Comparison of ENCODE assay signal across 1 cellular context in the genomic region with DNA sequence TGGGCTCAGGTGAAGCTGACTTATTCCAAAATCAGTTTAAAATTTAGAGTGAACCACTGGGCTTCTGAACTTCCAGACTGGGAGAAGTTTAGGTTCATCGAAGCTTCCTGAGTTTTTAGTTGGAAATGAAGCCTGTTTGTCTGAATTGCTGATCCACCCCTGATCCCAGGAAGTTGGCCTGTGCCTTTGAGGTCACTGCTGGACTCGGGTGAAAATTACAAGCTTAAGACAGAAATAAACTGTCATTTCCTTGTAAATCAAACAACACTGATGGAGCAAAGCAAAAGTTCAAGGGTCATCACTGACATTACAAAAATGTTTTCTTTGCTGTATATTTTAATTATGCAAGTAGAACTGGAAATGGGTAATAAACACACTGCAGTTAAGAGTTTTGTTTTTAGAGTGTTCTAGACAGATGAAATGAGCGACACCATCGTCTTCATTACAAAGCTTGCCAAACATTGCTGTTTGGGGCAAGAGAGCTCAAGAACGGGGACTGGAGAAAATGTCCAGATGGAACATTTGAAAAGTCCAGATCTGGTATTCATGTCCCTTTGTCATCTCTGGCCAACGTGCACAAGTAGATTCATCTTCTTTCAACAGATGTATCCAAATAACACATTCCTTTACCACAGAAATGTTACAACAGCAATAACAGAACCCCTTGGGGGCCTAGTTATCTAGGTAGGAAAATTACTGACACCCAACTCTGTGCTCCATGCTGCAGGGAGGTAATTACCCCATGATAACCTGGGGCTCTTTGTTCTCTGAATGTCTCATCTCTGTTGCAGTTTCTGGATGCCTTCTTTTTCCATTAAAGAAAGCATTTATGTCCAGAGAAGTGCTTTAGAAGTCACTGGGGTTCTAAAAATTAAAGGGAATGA.
TF ChIP-seq lines count a peak whose summit lies in the region.

No MANE protein-coding gene starts in this region.

TF ChIP-seq in HepG2, 621 proteins besides CTCF, POLR2A, EP300 and RAD21 (continued from another document):
- no peak for TF ChIP-seq KDM6A (CRISPR knock-in tag; IDR thresholded peaks at IDR 0.05; ENCODE audit: low read depth)
- TF ChIP-seq, protein P1, sequence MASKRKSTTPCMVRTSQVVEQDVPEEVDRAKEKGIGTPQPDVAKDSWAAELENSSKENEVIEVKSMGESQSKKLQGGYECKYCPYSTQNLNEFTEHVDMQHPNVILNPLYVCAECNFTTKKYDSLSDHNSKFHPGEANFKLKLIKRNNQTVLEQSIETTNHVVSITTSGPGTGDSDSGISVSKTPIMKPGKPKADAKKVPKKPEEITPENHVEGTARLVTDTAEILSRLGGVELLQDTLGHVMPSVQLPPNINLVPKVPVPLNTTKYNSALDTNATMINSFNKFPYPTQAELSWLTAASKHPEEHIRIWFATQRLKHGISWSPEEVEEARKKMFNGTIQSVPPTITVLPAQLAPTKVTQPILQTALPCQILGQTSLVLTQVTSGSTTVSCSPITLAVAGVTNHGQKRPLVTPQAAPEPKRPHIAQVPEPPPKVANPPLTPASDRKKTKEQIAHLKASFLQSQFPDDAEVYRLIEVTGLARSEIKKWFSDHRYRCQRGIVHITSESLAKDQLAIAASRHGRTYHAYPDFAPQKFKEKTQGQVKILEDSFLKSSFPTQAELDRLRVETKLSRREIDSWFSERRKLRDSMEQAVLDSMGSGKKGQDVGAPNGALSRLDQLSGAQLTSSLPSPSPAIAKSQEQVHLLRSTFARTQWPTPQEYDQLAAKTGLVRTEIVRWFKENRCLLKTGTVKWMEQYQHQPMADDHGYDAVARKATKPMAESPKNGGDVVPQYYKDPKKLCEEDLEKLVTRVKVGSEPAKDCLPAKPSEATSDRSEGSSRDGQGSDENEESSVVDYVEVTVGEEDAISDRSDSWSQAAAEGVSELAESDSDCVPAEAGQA (IDR thresholded peaks at IDR 0.05; ENCODE audit: low read depth), result no peak
- TF ChIP-seq, protein P1 (CRISPR knock-in tag; IDR thresholded peaks at IDR 0.05; ENCODE audit: borderline replicate concordance), result no peak
- TF ChIP-seq TP53 (CRISPR knock-in tag; conservative IDR thresholded peaks at IDR 0.05), result no peak
TF ChIP-seq in HepG2: peak in this region for 0.
